ENCODE assay signal across 8 cellular contexts in genomic region chr1:147669475-147670318, GRCh38. TPM values are rescaled to one million over a fixed set of nuclear protein-coding genes. Genes with fewer than 3 reads are reported as not detected.
DNase-seq lines count a peak whose midpoint lies in the region; ATAC-seq and TF ChIP-seq lines count a peak whose summit lies in the region.

No MANE protein-coding gene starts in this region.

- peak overlapping the region; percentile 65 for H3K4me3 ChIP-seq in smooth muscle cell

- no peaks in the 10 kb centered on the region for H3K36me3 ChIP-seq in ES-I3 (ENCODE audit: insufficient read depth, low read length)
- H3K36me3 ChIP-seq in smooth muscle cell (ENCODE audit: low read depth), result no peaks in the 10 kb centered on the region

- no peaks in the 10 kb centered on the region for H3K36me3 Mint-ChIP-seq in immature natural killer cell

- no peaks in the 10 kb centered on the region for H3F3A ChIP-seq in smooth muscle cell (ENCODE audit: low read depth)

- H3K27ac Mint-ChIP-seq in immature natural killer cell, result peak overlapping the region in 5 of 6 donors; percentile 35 to 88 (median 70)

- peak; percentile 30 for ATAC-seq in GM21737 (IDR thresholded peaks at IDR 0.05; ENCODE audit: unreplicated experiment)

- H3K9ac ChIP-seq in ES-I3 (ENCODE audit: low read depth, low read length) (peak overlapping the region; percentile 82), smooth muscle cell (ENCODE audit: low read depth) (no peak overlapping the region)

- no peaks in the 10 kb centered on the region for H3K9me3 ChIP-seq in ES-I3 (ENCODE audit: control insufficient read depth, insufficient read depth, low read length)
- no peaks in the 10 kb centered on the region for H3K9me3 ChIP-seq in smooth muscle cell (replicated peaks; ENCODE audit: low read depth)

- in situ Hi-C loops in T47D (cut with HindIII; ENCODE audit: low pct_unique_long_range_greater_than_20kb, low sequenced_read_pairs), result no loop called here

- no peaks in the 10 kb centered on the region for H4K20me1 ChIP-seq in smooth muscle cell (ENCODE audit: low read depth)

- peak overlapping the region; percentile 88 for H3K4me2 ChIP-seq in smooth muscle cell

- H2AFZ ChIP-seq in smooth muscle cell (ENCODE audit: low read depth), result peak overlapping the region; percentile 88

- H3K9me3 Mint-ChIP-seq in immature natural killer cell, result no peaks in the 10 kb centered on the region

- H3K27ac ChIP-seq in smooth muscle cell (ENCODE audit: low read depth), result no peak overlapping the region

- H3K4me1 ChIP-seq in ES-I3 (ENCODE audit: insufficient read depth, low read length) (peaks cover 10% of the 10 kb centered on the region; the same call in 1 of the 2 replicates), smooth muscle cell (ENCODE audit: low read depth) (peaks cover 8% of the 10 kb centered on the region)

- peaks cover 2 to 8% (median 2%) of the 10 kb centered on the region in 3 donors for H3K27me3 Mint-ChIP-seq in immature natural killer cell (ENCODE audit: low read depth in 3 of 3)

- H3K79me2 ChIP-seq in smooth muscle cell (ENCODE audit: low read depth), result peaks cover 8% of the 10 kb centered on the region

- no peaks in the 10 kb centered on the region for H3K27me3 ChIP-seq in smooth muscle cell (ENCODE audit: low read depth)

- 2% methylated on average over 52 of the region's 53 CpGs for WGBS in smooth muscle cell (ENCODE audit: low lambda C conversion rate)

- peaks cover 17 to 19% of the 10 kb centered on the region in 2 donors for H3K4me1 Mint-ChIP-seq in immature natural killer cell

- DNase-seq in KG1 (lab: John Stamatoyannopoulos, UW) (peak; percentile 44), T-helper 9 cell (peak; percentile 16), T47D (ENCODE audit: low read depth in 1 of 2, low spot score in 1 of 2) (peak; percentile 51 to 66), immature natural killer cell (peak; percentile 12 to 16 (median 14)), smooth muscle cell (lab: John Stamatoyannopoulos, UW; ENCODE audit: unreplicated experiment) (peak; percentile 48), NCI-H187 treated with DMSO at 0.1 percent for 48 hours (lab: John Stamatoyannopoulos, UW) (no peak)

- TF ChIP-seq CTCF in smooth muscle cell (IDR thresholded peaks at IDR 0.05; ENCODE audit: borderline replicate concordance, insufficient read depth, poor library complexity, severe bottlenecking), result no peak

- peak overlapping the region; percentile 93 to 98 (median 96) for H3K4me3 Mint-ChIP-seq in immature natural killer cell

RNA-seq across cellular contexts. Expression of gene ACP6, which starts 0.6 kb away (rescaled TPM):
- 1 to 10 TPM; 2.4 to 7.2 (median 2.8) TPM for polyA plus RNA-seq in immature natural killer cell
- total RNA-seq in smooth muscle cell, result 6.4 and 7.6 TPM in 2 replicates
- 11.8 and 12.5 TPM in 2 replicates for polyA plus RNA-seq in smooth muscle cell
